34 cellular contexts compared by ENCODE assay signal in the genomic region with DNA sequence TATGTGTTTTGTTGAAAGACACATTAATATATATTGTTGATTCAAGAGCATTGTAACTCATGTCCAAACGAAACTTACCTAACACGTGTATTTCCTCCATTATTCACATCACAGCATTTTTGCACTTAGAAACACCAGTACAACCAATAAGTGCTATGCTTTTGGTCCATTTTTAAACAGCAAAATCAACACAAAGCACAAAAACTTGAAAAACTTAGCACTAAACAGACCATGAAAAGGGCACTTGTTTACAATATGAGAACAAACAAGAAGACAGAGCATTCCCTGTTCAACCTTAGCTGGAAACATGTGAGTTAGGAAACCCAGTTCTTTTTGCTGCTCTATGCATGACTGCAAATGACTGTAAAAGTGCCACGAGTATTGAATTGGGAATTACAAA. TPM values are rescaled to one million over a fixed set of nuclear protein-coding genes. Genes with fewer than 3 reads are reported as not detected.
"Had no signal": no experiment of that assay in that cellular context is flagged by ENCODE, and none has a peak within 500 bp of the region (broad histone marks: within the 10 kb centered on the region; RNA-seq: fewer than 3 reads in every experiment).

No MANE protein-coding gene starts in this region.

- H3K36me3 ChIP-seq: esophagus squamous epithelium, gastrocnemius medialis, heart right ventricle, left lung, lower lobe of right lung had no signal

- FAIRE-seq: endometrium, islet of Langerhans, keratinocyte had no signal

- H3K9me3 ChIP-seq: esophagus squamous epithelium, gastrocnemius medialis, left lung, lower lobe of right lung, mucosa of descending colon had no signal

- H3K4me3 ChIP-seq: esophagus squamous epithelium, gastrocnemius medialis, heart right ventricle, left lung, lower lobe of right lung, mucosa of descending colon had no signal

- DNase-seq: cortex of kidney; effector CD8-positive, alpha-beta T cell; effector memory CD8-positive, alpha-beta T cell; endodermal cell; erythroblast; esophagus squamous epithelium; foreskin fibroblast; foreskin melanocyte; gastrocnemius medialis; glutamatergic neuron; head of caudate nucleus; heart right ventricle; hippocampal formation; left cardiac atrium; left lung; left ventricle myocardium superior; lower lobe of right lung; mesenchymal stem cell; mucosa of descending colon; naive B cell; naive thymus-derived CD8-positive, alpha-beta T cell had no signal

- H3K4me1 ChIP-seq: gastrocnemius medialis, heart right ventricle, left lung, lower lobe of right lung had no signal

- H3K27me3 ChIP-seq: gastrocnemius medialis, left lung had no signal

- ATAC-seq: effector memory CD8-positive, alpha-beta T cell; esophagus mucosa; gastrocnemius medialis; heart right ventricle; left cardiac atrium; left lung; left ventricle myocardium superior; lower lobe of right lung; mucosa of descending colon; naive thymus-derived CD8-positive, alpha-beta T cell had no signal

- H3K27ac ChIP-seq: epithelial cell of prostate, esophagus squamous epithelium, gastrocnemius medialis, heart right ventricle, left lung, lower lobe of right lung had no signal

RNA-seq across cellular contexts. Expression of a gene that starts 9.6 kb away (rescaled TPM):
- total RNA-seq: dermis microvascular lymphatic vessel endothelial cell; endodermal cell; esophagus mucosa; esophagus squamous epithelium; gastrocnemius medialis; glomerular endothelial cell; heart right ventricle; kidney epithelial cell; left cardiac atrium; left lung; left ventricle myocardium superior; lower leg skin; lower lobe of right lung; lung microvascular endothelial cell; mesenteric fat pad; mesothelial cell of epicardium; mucosa of descending colon; myocyte; naive thymus-derived CD8-positive, alpha-beta T cell had no signal
- polyA plus RNA-seq: heart right ventricle; keratinocyte; naive thymus-derived CD8-positive, alpha-beta T cell had no signal

RNA-seq across cellular contexts. Expression of a gene that starts 41.1 kb away (rescaled TPM):
- total RNA-seq: naive thymus-derived CD8-positive, alpha-beta T cell had no signal
- polyA plus RNA-seq: naive thymus-derived CD8-positive, alpha-beta T cell had no signal
